25 cellular contexts compared by ENCODE assay signal in genomic region chr20:8089668-8090067, GRCh38. TPM values are rescaled to one million over a fixed set of nuclear protein-coding genes. Genes with fewer than 3 reads are reported as not detected.
DNase-seq lines count a peak whose midpoint lies in the region; ATAC-seq and TF ChIP-seq lines count a peak whose summit lies in the region.
"Had no signal": no experiment of that assay in that cellular context is flagged by ENCODE, and none has a peak within 500 bp of the region (broad histone marks: within the 10 kb centered on the region; RNA-seq: fewer than 3 reads in every experiment).

No MANE protein-coding gene starts in this region.

- H2AFZ ChIP-seq in SK-N-SH (ENCODE audit: low read depth) (0 out of 2 replicates have a peak overlapping the region, but pooled peaks have one; percentile 14), neural progenitor cell (replicated peaks) (peak overlapping the region; percentile 70)
- H2AFZ ChIP-seq: GM23248 had no signal

- TF ChIP-seq EP300 in SK-N-SH (IDR thresholded peaks at IDR 0.05; ENCODE audit: borderline replicate concordance in 1 of 2, low read depth in 1 of 2, low read length in 1 of 2) = no peak

- DNase-seq in SK-N-SH (no peak), endodermal cell (no peak), neural progenitor cell (ENCODE audit: low spot score) (peak; percentile 57), iPS-NIHi11 (ENCODE audit: low spot score) (no peak), dermis blood vessel endothelial cell (no peak), hypothalamus (lab: John Stamatoyannopoulos, UW) (no peak), SJCRH30 (no peak)
- DNase-seq: 8988T; Caco-2; CD4-positive, alpha-beta memory T cell; DND-41; GM23248; IMR-90; NCI-H1105; NCI-H146; NCI-H2029; NCI-H226; NCI-H510A treated with DMSO at 0.1 percent for 48 hours; NCI-H748 treated with DMSO at 0.1 percent for 48 hours; SIG-M5 had no signal

- no peaks in the 10 kb centered on the region for H3K79me2 ChIP-seq in SK-N-SH (ENCODE audit: insufficient read depth)
- H3K79me2 ChIP-seq in neural progenitor cell (ENCODE audit: low read depth) = no peaks in the 10 kb centered on the region

- H4K20me1 ChIP-seq in SK-N-SH (ENCODE audit: insufficient read depth) (no peaks in the 10 kb centered on the region), neural progenitor cell (ENCODE audit: low read depth) (no peaks in the 10 kb centered on the region)
- H4K20me1 ChIP-seq: BLaER1 treated with 17β-estradiol and CSF1 and Interleukin-3, amounts not matched to agents 10 nM and 100 nM had no signal

- peaks cover 29% of the 10 kb centered on the region for H3K4me1 Mint-ChIP-seq in endodermal cell
- peaks cover 9% of the 10 kb centered on the region for H3K4me1 Mint-ChIP-seq in neural progenitor cell
- H3K4me1 Mint-ChIP-seq: CD4-positive, alpha-beta memory T cell had no signal

- no peaks in the 10 kb centered on the region for H3K36me3 ChIP-seq in SK-N-SH (replicated peaks in 1 of 2; ENCODE audit: control insufficient read depth in 1 of 2, insufficient read depth in 2 of 2, low read length in 1 of 2)
- H3K36me3 ChIP-seq in endodermal cell (ENCODE audit: control insufficient read depth, insufficient read depth, low read length) = no peaks in the 10 kb centered on the region
- no peaks in the 10 kb centered on the region for H3K36me3 ChIP-seq in neural progenitor cell
- H3K36me3 ChIP-seq in SJCRH30 = no peaks in the 10 kb centered on the region
- H3K36me3 ChIP-seq: BLaER1 treated with 17β-estradiol and CSF1 and Interleukin-3, amounts not matched to agents 10 nM and 100 nM; HAP-1 had no signal

- H3K36me3 Mint-ChIP-seq in endodermal cell (ENCODE audit: low read depth) (no peaks in the 10 kb centered on the region), neural progenitor cell (no peaks in the 10 kb centered on the region)
- H3K36me3 Mint-ChIP-seq: CD4-positive, alpha-beta memory T cell had no signal

- TF ChIP-seq CTCF in SK-N-SH (IDR thresholded peaks at IDR 0.05) = no peak
- no peak for TF ChIP-seq CTCF in endodermal cell (conservative IDR thresholded peaks at IDR 0.05)
- TF ChIP-seq CTCF in neural progenitor cell (IDR thresholded peaks at IDR 0.05) = no peak

- H3K4me2 ChIP-seq in SK-N-SH = no peak overlapping the region
- H3K4me2 ChIP-seq in neural progenitor cell = peak overlapping the region; percentile 48
- H3K4me2 ChIP-seq: BLaER1 treated with 17β-estradiol and CSF1 and Interleukin-3, amounts not matched to agents 10 nM and 100 nM; KMS-11 had no signal

- no peaks in the 10 kb centered on the region; the same call in 1 of the 2 replicates for H3K9me2 ChIP-seq in SK-N-SH

- H3K4me3 Mint-ChIP-seq in endodermal cell = no peak overlapping the region
- H3K4me3 Mint-ChIP-seq in neural progenitor cell = no peak overlapping the region
- H3K4me3 Mint-ChIP-seq: CD4-positive, alpha-beta memory T cell had no signal

- no peak overlapping the region for H3K9ac ChIP-seq in SK-N-SH
- H3K9ac ChIP-seq in endodermal cell (ENCODE audit: extremely low read depth, low read length, poor library complexity, severe bottlenecking) = no peak overlapping the region
- no peak overlapping the region for H3K9ac ChIP-seq in neural progenitor cell
- H3K9ac ChIP-seq: BLaER1 treated with 17β-estradiol and CSF1 and Interleukin-3, amounts not matched to agents 10 nM and 100 nM; GM23248; KMS-11 had no signal

- H3K4me1 ChIP-seq in SK-N-SH (ENCODE audit: control insufficient read depth in 1 of 2, insufficient read depth in 2 of 2, low read depth in 1 of 2, low read length in 1 of 2) (peaks cover 0 to 5% of the 10 kb centered on the region in 2 experiments; a peak in 2 of 4 replicates), endodermal cell (ENCODE audit: control insufficient read depth, insufficient read depth, low read length) (no peaks in the 10 kb centered on the region), neural progenitor cell (peaks cover 7% of the 10 kb centered on the region), SJCRH30 (no peaks in the 10 kb centered on the region)
- H3K4me1 ChIP-seq: Caco-2, HAP-1 had no signal

- CTCF ChIA-PET in SK-N-SH (lab: Yijun Ruan, JAX) = interaction anchor here (0.8 to 2.0 kb wide), 4 partner anchors 10 to 632 kb away, joined by 3 to 9 read pairs (median 4); no protein-coding TSS in a partner anchor

- no peak for ATAC-seq in SK-N-SH treated with all-trans-retinoic acid at 6 μM for 48 hours
- ATAC-seq: GM12878 had no signal

- POLR2A ChIA-PET in SK-N-SH (lab: Yijun Ruan, JAX) = no interaction called here

- H3F3A ChIP-seq in SK-N-SH (replicated peaks; ENCODE audit: insufficient read depth) (no peaks in the 10 kb centered on the region), neural progenitor cell (ENCODE audit: low read depth) (no peaks in the 10 kb centered on the region)

- H3K27ac ChIP-seq in SK-N-SH (ENCODE audit: low read depth in 2 of 2, low read length in 1 of 2) = no peak overlapping the region
- peak overlapping the region; percentile 25 for H3K27ac ChIP-seq in endodermal cell (ENCODE audit: low read depth, low read length)
- H3K27ac ChIP-seq in neural progenitor cell = no peak overlapping the region
- no peak overlapping the region for H3K27ac ChIP-seq in SJCRH30
- H3K27ac ChIP-seq: BLaER1 treated with 17β-estradiol and CSF1 and Interleukin-3, amounts not matched to agents 10 nM and 100 nM; GM23248; KMS-11 had no signal

- H3K4me3 ChIP-seq in SK-N-SH (ENCODE audit: low read depth in 2 of 2, low read length in 1 of 2) = no peak overlapping the region
- no peak overlapping the region for H3K4me3 ChIP-seq in endodermal cell (ENCODE audit: low read length)
- H3K4me3 ChIP-seq in neural progenitor cell = no peak overlapping the region
- no peak overlapping the region for H3K4me3 ChIP-seq in SJCRH30
- H3K4me3 ChIP-seq: BLaER1 treated with 17β-estradiol and CSF1 and Interleukin-3, amounts not matched to agents 10 nM and 100 nM; GM12878; GM23248; HAP-1 had no signal

- H3K9me3 Mint-ChIP-seq in endodermal cell (no peaks in the 10 kb centered on the region), neural progenitor cell (no peaks in the 10 kb centered on the region)
- H3K9me3 Mint-ChIP-seq: CD4-positive, alpha-beta memory T cell had no signal

- 80% methylated on average over 5 of the region's 5 CpGs for WGBS in SK-N-SH (ENCODE audit: low lambda C conversion rate)
- WGBS in endodermal cell (ENCODE audit: insufficient coverage in 1 of 2, insufficient read length in 1 of 2), 2 experiments = 63 to 85% methylated on average over 4 to 5 of the region's 5 CpGs

- H3K27me3 ChIP-seq in SK-N-SH (ENCODE audit: insufficient read depth) (no peaks in the 10 kb centered on the region), endodermal cell (ENCODE audit: control insufficient read depth, insufficient read depth, low read length, poor library complexity, severe bottlenecking) (no peaks in the 10 kb centered on the region), neural progenitor cell (no peaks in the 10 kb centered on the region), SJCRH30 (no peaks in the 10 kb centered on the region)
- H3K27me3 ChIP-seq: BLaER1 treated with 17β-estradiol and CSF1 and Interleukin-3, amounts not matched to agents 10 nM and 100 nM had no signal

- H3K9me3 ChIP-seq in SK-N-SH = no peaks in the 10 kb centered on the region
- no peaks in the 10 kb centered on the region for H3K9me3 ChIP-seq in endodermal cell (ENCODE audit: control insufficient read depth, low read length)
- H3K9me3 ChIP-seq in neural progenitor cell (ENCODE audit: low read depth) = no peaks in the 10 kb centered on the region
- no peaks in the 10 kb centered on the region for H3K9me3 ChIP-seq in SJCRH30 (replicated peaks)
- H3K9me3 ChIP-seq: BLaER1 treated with 17β-estradiol and CSF1 and Interleukin-3, amounts not matched to agents 10 nM and 100 nM; Caco-2; HAP-1 had no signal

- TF ChIP-seq RAD21 in SK-N-SH (IDR thresholded peaks at IDR 0.05; ENCODE audit: low read length) = no peak

- H3K27me3 Mint-ChIP-seq in endodermal cell (ENCODE audit: insufficient read depth) (no peaks in the 10 kb centered on the region), neural progenitor cell (ENCODE audit: insufficient read depth, low read depth) (no peaks in the 10 kb centered on the region)

- no peak overlapping the region for H3K27ac Mint-ChIP-seq in endodermal cell
- peak overlapping the region; percentile 39 for H3K27ac Mint-ChIP-seq in neural progenitor cell
- H3K27ac Mint-ChIP-seq: CD4-positive, alpha-beta memory T cell had no signal

TF ChIP-seq in SK-N-SH, 30 proteins besides CTCF, POLR2A, EP300 and RAD21 (continues in another document):
- TF ChIP-seq RXRA (IDR thresholded peaks at IDR 0.05; ENCODE audit: borderline replicate concordance, low read depth) (no peak), MAX (IDR thresholded peaks at IDR 0.05; ENCODE audit: low read depth) (no peak), RFX5 (IDR thresholded peaks at IDR 0.05; ENCODE audit: low read length) (no peak), FOXM1 (IDR thresholded peaks at IDR 0.05; ENCODE audit: low read depth) (no peak), TEAD4 (IDR thresholded peaks at IDR 0.05; ENCODE audit: borderline replicate concordance, insufficient read depth) (no peak)

TF ChIP-seq in SK-N-SH treated with all-trans-retinoic acid at 6 μM for 48 hours, 23 proteins besides CTCF, POLR2A, EP300 and RAD21 (continues in another document):
- no peak for TF ChIP-seq CSDC2 (CRISPR knock-in tag; IDR thresholded peaks at IDR 0.05)
- TF ChIP-seq ZFP3 (CRISPR knock-in tag; IDR thresholded peaks at IDR 0.05) = no peak
- no peak for TF ChIP-seq ZNF70 (CRISPR knock-in tag; IDR thresholded peaks at IDR 0.05)

RNA-seq across cellular contexts. Expression of gene PLCB1, which starts 42.4 kb away (rescaled TPM):
- 10.5 and 13.0 TPM in 2 replicates for polyA plus RNA-seq in SK-N-SH (2012; rRNA removed)
- 14.4 and 19.7 TPM in 2 replicates for polyA plus RNA-seq in SK-N-SH (2012; cell fraction: cytosol; rRNA removed)
- 8.6 and 13.2 TPM in 2 replicates for polyA plus RNA-seq in SK-N-SH (2012; cell fraction: nucleus; rRNA removed)
- 10 to 100 TPM; 15.3 to 16.5 TPM for total RNA-seq in endodermal cell
- 13.1 TPM for polyA plus RNA-seq in endodermal cell (2013, experiment 1 of 2)
- polyA plus RNA-seq in endodermal cell (2013, experiment 2 of 2) = 12.5 TPM
- total RNA-seq in neural progenitor cell (ENCODE audit: low replicate concordance) = 24.7 and 30.2 TPM in 2 replicates
- total RNA-seq in dermis blood vessel endothelial cell = 18.0 and 19.6 TPM in 2 replicates
- 11.0 and 13.4 TPM in 2 replicates for total RNA-seq in SJCRH30 (2014; rRNA removed; shearing (Covaris generic))
